21 cellular contexts compared by ENCODE assay signal in the genomic region with DNA sequence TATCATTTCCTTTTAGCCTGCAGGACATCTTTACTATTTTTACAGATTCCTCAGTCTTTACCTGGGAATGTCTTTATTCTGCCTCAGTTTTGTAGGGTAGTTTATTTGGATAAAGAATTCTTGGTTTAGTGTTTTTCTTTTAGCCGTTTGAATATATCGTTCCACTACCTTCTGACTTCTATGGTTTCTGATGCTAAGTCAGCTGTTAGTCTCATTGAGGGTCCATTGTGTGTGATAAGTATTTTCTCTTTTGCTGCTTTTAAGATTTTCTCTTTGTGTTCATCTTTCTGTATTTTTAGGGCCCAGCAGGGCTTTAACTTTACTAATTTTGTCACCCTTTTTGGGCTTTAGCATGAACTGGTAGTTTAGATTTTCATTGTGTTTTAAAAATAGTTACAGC.
"Had no signal": no experiment of that assay in that cellular context is flagged by ENCODE, and none has a peak within 500 bp of the region (broad histone marks: within the 10 kb centered on the region; RNA-seq: fewer than 3 reads in every experiment).

No MANE protein-coding gene starts in this region.

- H3K4me3 Mint-ChIP-seq: activated CD4-positive, alpha-beta T cell treated with anti-CD3 and anti-CD28 coated beads, Interleukin-2, amount 10 ng/mL, durations not matched to agents 7 days and 5 days; activated CD8-positive, alpha-beta T cell treated with anti-CD3 and anti-CD28 coated beads, Interleukin-2, amount 10 ng/mL, durations not matched to agents 7 days and 5 days; activated T-cell treated with anti-CD3 and anti-CD28 coated beads, Interleukin-2, amount 50 U/mL, for 4 hours; immature natural killer cell; memory B cell; naive thymus-derived CD4-positive, alpha-beta T cell; neural progenitor cell had no signal

- H3K4me2 ChIP-seq: neural progenitor cell had no signal

- H3K27me3 Mint-ChIP-seq: activated CD4-positive, alpha-beta T cell treated with anti-CD3 and anti-CD28 coated beads, Interleukin-2, amount 10 ng/mL, durations not matched to agents 7 days and 5 days; memory B cell; naive thymus-derived CD4-positive, alpha-beta T cell had no signal

- H3K27me3 ChIP-seq: ascending aorta, esophagus muscularis mucosa, neural progenitor cell, tibial artery had no signal

- H3K27ac Mint-ChIP-seq: activated CD4-positive, alpha-beta T cell treated with anti-CD3 and anti-CD28 coated beads, Interleukin-2, amount 10 ng/mL, durations not matched to agents 7 days and 5 days; activated CD8-positive, alpha-beta T cell treated with anti-CD3 and anti-CD28 coated beads, Interleukin-2, amount 10 ng/mL, durations not matched to agents 7 days and 5 days; immature natural killer cell; memory B cell; naive thymus-derived CD4-positive, alpha-beta T cell; neural progenitor cell had no signal

- ATAC-seq: activated CD4-positive, CD25-positive, alpha-beta regulatory T cell treated with anti-CD3 and anti-CD28 coated beads, Interleukin-2, amount 50 U/mL, for 24 hours; activated CD8-positive, alpha-beta T cell treated with anti-CD3 and anti-CD28 coated beads, Interleukin-2, amount 10 ng/mL, durations not matched to agents 7 days and 5 days; activated T-cell treated with anti-CD3 and anti-CD28 coated beads, Interleukin-2, amount 50 U/mL, for 4 hours; naive thymus-derived CD4-positive, alpha-beta T cell; right cardiac atrium; stimulated activated naive CD8-positive, alpha-beta T cell treated with anti-CD3 and anti-CD28 coated beads, Interleukin-15, Interleukin-2, amounts not matched to agents 100 U/mL and 50 U/mL, for 24 hours had no signal

- H3K27ac ChIP-seq: ascending aorta, esophagus muscularis mucosa, neural progenitor cell, prostate gland, skin epidermis, tibial artery had no signal

- H2AFZ ChIP-seq: neural progenitor cell had no signal

- H3K9me3 ChIP-seq: prostate gland had no signal

- H3K4me1 ChIP-seq: ascending aorta, esophagus muscularis mucosa, neural progenitor cell, prostate gland, tibial artery had no signal

- H3K4me1 Mint-ChIP-seq: neural progenitor cell had no signal

- H3K4me3 ChIP-seq: ascending aorta, esophagus muscularis mucosa, neural progenitor cell, prostate gland, skin epidermis, tibial artery had no signal

- DNase-seq: activated CD4-positive, alpha-beta T cell treated with anti-CD3 and anti-CD28 coated beads, Interleukin-2, amount 10 ng/mL, durations not matched to agents 7 days and 5 days; activated CD8-positive, alpha-beta T cell treated with anti-CD3 and anti-CD28 coated beads, Interleukin-2, amount 10 ng/mL, durations not matched to agents 7 days and 5 days; activated effector memory CD4-positive, alpha-beta T cell treated with Interleukin-2 at 50 U/mL for 16 hours; activated naive CD4-positive, alpha-beta T cell treated with anti-CD3 and anti-CD28 coated beads, Interleukin-2, amount 50 U/mL, for 16 hours; activated T-cell treated with anti-CD3 and anti-CD28 coated beads, Interleukin-2, amount 50 U/mL, for 4 hours; cortex of kidney; effector CD4-positive, alpha-beta T cell; immature natural killer cell; naive thymus-derived CD4-positive, alpha-beta T cell; right cardiac atrium; stimulated activated naive CD8-positive, alpha-beta T cell treated with anti-CD3 and anti-CD28 coated beads, Interleukin-15, Interleukin-2, amounts not matched to agents 100 U/mL and 50 U/mL, for 24 hours; substantia nigra; T-helper 9 cell; tibial artery had no signal

- H3K36me3 ChIP-seq: prostate gland had no signal

- H3K9ac ChIP-seq: neural progenitor cell had no signal
